25 cellular contexts compared by ENCODE assay signal in the genomic region with DNA sequence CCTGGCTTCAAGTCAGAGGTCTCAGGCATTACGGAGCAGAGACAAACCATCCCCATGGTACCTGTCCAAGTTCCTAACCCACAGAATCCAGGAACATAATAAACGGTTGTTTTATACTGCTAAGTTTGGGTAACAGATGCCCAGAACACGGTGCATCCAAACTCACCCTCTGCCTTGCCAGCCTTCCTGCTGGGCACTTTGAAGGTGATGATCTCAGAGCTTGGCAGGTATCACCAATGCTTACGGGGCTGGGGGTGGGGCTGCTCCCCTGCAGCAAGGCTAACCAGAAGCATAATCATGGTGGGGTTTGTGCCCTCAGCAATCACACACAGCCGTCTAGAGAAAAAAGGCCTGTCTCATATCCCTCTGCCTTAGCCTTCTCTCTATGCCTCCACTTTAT. TPM values are rescaled to one million over a fixed set of nuclear protein-coding genes. Genes with fewer than 3 reads are reported as not detected.
DNase-seq lines count a peak whose midpoint lies in the region; ATAC-seq, FAIRE-seq and TF ChIP-seq lines count a peak whose summit lies in the region.
"Had no signal": no experiment of that assay in that cellular context is flagged by ENCODE, and none has a peak within 500 bp of the region (broad histone marks: within the 10 kb centered on the region; RNA-seq: fewer than 3 reads in every experiment).

No MANE protein-coding gene starts in this region.

- no peak for DNase-seq in heart left ventricle
- no peak for DNase-seq in Right ventricle myocardium superior
- peak; percentile 91 for DNase-seq in cerebellar cortex (ENCODE audit: low spot score)
- DNase-seq in mesenchymal stem cell = no peak
- no peak for DNase-seq in type B pancreatic cell (ENCODE audit: extremely low spot score, unreplicated experiment)
- DNase-seq in pancreas = no peak
- DNase-seq: activated CD4-positive, alpha-beta T cell treated with anti-CD3 and anti-CD28 coated beads, Interleukin-2, amount 10 ng/mL, durations not matched to agents 24 days and 14 days; activated naive CD8-positive, alpha-beta T cell treated with anti-CD3 and anti-CD28 coated beads for 36 hours; BE2C; body of pancreas; COR-L47; DND-41; hippocampal formation; NCI-H1417 treated with DMSO at 0.1 percent for 48 hours; NK-92 treated with Interleukin-12 subunit alpha and Interleukin-12 subunit beta, amount 100 ng/mL, for 24 hours; nucleus accumbens; stimulated activated CD4-positive, alpha-beta T cell treated with anti-CD3 and anti-CD28 coated beads, Interleukin-4, amount 100 ng/mL, for 4 hours; T-helper 2 cell had no signal

- intact Hi-C loops in heart left ventricle (cut with DNase I) = loop anchor here in 2 of 10 donors (5.0 kb wide), 2 partner anchors 36 to 139 kb away; partner anchors contain the start of gene USP47 (in 1 of the 2)
- intact Hi-C loops in Right ventricle myocardium superior (cut with DNase I) = no loop called here
- intact Hi-C loops in pancreas (cut with DNase I) = no loop called here

- peaks cover 21% of the 10 kb centered on the region for H3K79me1 ChIP-seq in mesenchymal stem cell (replicated peaks; ENCODE audit: low read length, poor library complexity, severe bottlenecking)

- H2AFZ ChIP-seq in mesenchymal stem cell (ENCODE audit: low read depth, low read length) = no peak overlapping the region

- H3K14ac ChIP-seq in mesenchymal stem cell (ENCODE audit: low read length in 2 of 2) = peak overlapping the region in 1 of 2 experiments; percentile 2

- H3K36me3 Mint-ChIP-seq in type B pancreatic cell = peaks cover 6% of the 10 kb centered on the region
- H3K36me3 Mint-ChIP-seq: activated naive CD8-positive, alpha-beta T cell treated with anti-CD3 and anti-CD28 coated beads for 36 hours had no signal

- no peak overlapping the region for H2BK5ac ChIP-seq in mesenchymal stem cell (ENCODE audit: low read depth, low read length, poor library complexity, severe bottlenecking)

- H3K9me3 ChIP-seq in heart left ventricle = peaks cover 0 to 5% (median 0%) of the 10 kb centered on the region in 12 donors
- peaks cover 4% of the 10 kb centered on the region for H3K9me3 ChIP-seq in mesenchymal stem cell (ENCODE audit: control insufficient read depth, low read length)
- H3K9me3 ChIP-seq in pancreas = no peaks in the 10 kb centered on the region
- H3K9me3 ChIP-seq: A549, BE2C, body of pancreas had no signal

- 58 to 68% (median 63%) methylated on average over 5 of the region's 5 CpGs for WGBS in heart left ventricle, 4 donors
- 98% methylated on average over 5 of the region's 5 CpGs for WGBS in mesenchymal stem cell
- 75 to 76% methylated on average over 5 of the region's 5 CpGs for WGBS in pancreas, 2 donors

- no peak overlapping the region for H2BK15ac ChIP-seq in mesenchymal stem cell (ENCODE audit: low read depth, poor library complexity, severe bottlenecking)

- TF ChIP-seq CTCF in heart left ventricle (IDR thresholded peaks at IDR 0.05) = no peak
- TF ChIP-seq CTCF in type B pancreatic cell (conservative IDR thresholded peaks at IDR 0.05) = no peak
- TF ChIP-seq CTCF in pancreas (IDR thresholded peaks at IDR 0.05) = no peak

- no peak for FAIRE-seq in pancreas (lab: Jason Lieb, UNC)
- FAIRE-seq: A549, GM12891, urothelium cell line had no signal

- ATAC-seq in heart left ventricle = no peak
- ATAC-seq in Right ventricle myocardium superior (ENCODE audit: poor library complexity) = no peak
- ATAC-seq in HG03469 (IDR thresholded peaks at IDR 0.05; ENCODE audit: unreplicated experiment) = no peak
- ATAC-seq in HG03280 (IDR thresholded peaks at IDR 0.05; ENCODE audit: unreplicated experiment) = no peak
- no peak for ATAC-seq in pancreas
- ATAC-seq: A549; activated T-helper 17 cell treated with anti-CD3 and anti-CD28 coated beads, Interleukin-2, amount 50 U/mL, for 72 hours; body of pancreas had no signal

- peaks cover 17% of the 10 kb centered on the region for H3K4me1 Mint-ChIP-seq in type B pancreatic cell (ENCODE audit: unreplicated experiment)
- H3K4me1 Mint-ChIP-seq: activated CD4-positive, alpha-beta T cell treated with anti-CD3 and anti-CD28 coated beads, Interleukin-2, amount 10 ng/mL, durations not matched to agents 24 days and 14 days; activated naive CD8-positive, alpha-beta T cell treated with anti-CD3 and anti-CD28 coated beads for 36 hours; activated T-helper 17 cell treated with anti-CD3 and anti-CD28 coated beads, Interleukin-2, amount 50 U/mL, for 72 hours had no signal

- peak overlapping the region in 1 of 2 experiments; percentile 34 for H2BK12ac ChIP-seq in mesenchymal stem cell (ENCODE audit: low read length in 2 of 2)

- H4K8ac ChIP-seq in mesenchymal stem cell (ENCODE audit: low read length) = peak overlapping the region; percentile 20

- no peak for TF ChIP-seq POLR2A in heart left ventricle (IDR thresholded peaks at IDR 0.05)

- H3K27me3 ChIP-seq in heart left ventricle (no peaks in the 10 kb centered on the region), mesenchymal stem cell (ENCODE audit: control insufficient read depth in 1 of 2, insufficient read depth in 1 of 2, low read length in 2 of 2) (no peaks in the 10 kb centered on the region), pancreas (no peaks in the 10 kb centered on the region)
- H3K27me3 ChIP-seq: BE2C, body of pancreas had no signal

- H3K4me3 ChIP-seq in heart left ventricle (no peak overlapping the region), mesenchymal stem cell (ENCODE audit: insufficient read depth in 1 of 2, low read depth in 1 of 2, low read length in 2 of 2) (no peak overlapping the region), pancreas (no peak overlapping the region)
- H3K4me3 ChIP-seq: A549, body of pancreas had no signal

- H3K36me3 ChIP-seq in heart left ventricle = no peaks in the 10 kb centered on the region
- H3K36me3 ChIP-seq in mesenchymal stem cell (ENCODE audit: control insufficient read depth in 1 of 2, insufficient read depth in 2 of 2, low read depth in 1 of 2, low read length in 2 of 2) = peaks cover 0 to 32% of the 10 kb centered on the region in 2 experiments
- no peaks in the 10 kb centered on the region for H3K36me3 ChIP-seq in pancreas
- H3K36me3 ChIP-seq: BE2C had no signal

- no peaks in the 10 kb centered on the region for H3K27me3 Mint-ChIP-seq in type B pancreatic cell
- H3K27me3 Mint-ChIP-seq: activated T-helper 17 cell treated with anti-CD3 and anti-CD28 coated beads, Interleukin-2, amount 50 U/mL, for 72 hours; stimulated activated naive CD8-positive, alpha-beta T cell treated with anti-CD3 and anti-CD28 coated beads, Interleukin-15, Interleukin-2, amounts not matched to agents 100 ng/mL and 50 ng/mL, for 24 hours had no signal

- no peak overlapping the region for H3K4me3 Mint-ChIP-seq in type B pancreatic cell
- H3K4me3 Mint-ChIP-seq: activated CD4-positive, alpha-beta T cell treated with anti-CD3 and anti-CD28 coated beads, Interleukin-2, amount 10 ng/mL, durations not matched to agents 24 days and 14 days; activated naive CD8-positive, alpha-beta T cell treated with anti-CD3 and anti-CD28 coated beads for 36 hours; activated T-helper 17 cell treated with anti-CD3 and anti-CD28 coated beads, Interleukin-2, amount 50 U/mL, for 72 hours; stimulated activated naive CD8-positive, alpha-beta T cell treated with anti-CD3 and anti-CD28 coated beads, Interleukin-15, Interleukin-2, amounts not matched to agents 100 ng/mL and 50 ng/mL, for 24 hours had no signal

- H3K27ac ChIP-seq in heart left ventricle (peak overlapping the region; percentile 73 to 97 (median 88)), mesenchymal stem cell (ENCODE audit: low read length, poor library complexity, severe bottlenecking) (peak overlapping the region; percentile 1), pancreas (no peak overlapping the region)
- H3K27ac ChIP-seq: body of pancreas had no signal

- H3K27ac Mint-ChIP-seq in type B pancreatic cell = peak overlapping the region; percentile 98
- H3K27ac Mint-ChIP-seq: activated CD4-positive, alpha-beta T cell treated with anti-CD3 and anti-CD28 coated beads, Interleukin-2, amount 10 ng/mL, durations not matched to agents 24 days and 14 days; activated naive CD8-positive, alpha-beta T cell treated with anti-CD3 and anti-CD28 coated beads for 36 hours; activated T-helper 17 cell treated with anti-CD3 and anti-CD28 coated beads, Interleukin-2, amount 50 U/mL, for 72 hours; stimulated activated naive CD8-positive, alpha-beta T cell treated with anti-CD3 and anti-CD28 coated beads, Interleukin-15, Interleukin-2, amounts not matched to agents 100 ng/mL and 50 ng/mL, for 24 hours had no signal

- H3K18ac ChIP-seq in mesenchymal stem cell (ENCODE audit: low read depth in 1 of 2, low read length in 2 of 2) = peak overlapping the region in 1 of 2 experiments; percentile 69

- H3K9ac ChIP-seq in mesenchymal stem cell (ENCODE audit: low read length) = no peak overlapping the region

- no peak overlapping the region for H3K4ac ChIP-seq in mesenchymal stem cell (ENCODE audit: low read depth in 1 of 2, low read length in 2 of 2)

- no peak overlapping the region for H3K23ac ChIP-seq in mesenchymal stem cell (ENCODE audit: low read length in 2 of 2)

- H4K91ac ChIP-seq in mesenchymal stem cell (ENCODE audit: low read length) = no peak overlapping the region

- peak overlapping the region; percentile 0 for H2AK5ac ChIP-seq in mesenchymal stem cell (ENCODE audit: low read length, severe bottlenecking)

- H2BK120ac ChIP-seq in mesenchymal stem cell (ENCODE audit: low read depth, low read length) = no peak overlapping the region

- H3K9me3 Mint-ChIP-seq in type B pancreatic cell = no peaks in the 10 kb centered on the region
- H3K9me3 Mint-ChIP-seq: activated CD4-positive, alpha-beta T cell treated with anti-CD3 and anti-CD28 coated beads, Interleukin-2, amount 10 ng/mL, durations not matched to agents 24 days and 14 days; activated naive CD8-positive, alpha-beta T cell treated with anti-CD3 and anti-CD28 coated beads for 36 hours; activated T-helper 17 cell treated with anti-CD3 and anti-CD28 coated beads, Interleukin-2, amount 50 U/mL, for 72 hours; stimulated activated naive CD8-positive, alpha-beta T cell treated with anti-CD3 and anti-CD28 coated beads, Interleukin-15, Interleukin-2, amounts not matched to agents 100 ng/mL and 50 ng/mL, for 24 hours had no signal

- H3K4me1 ChIP-seq in heart left ventricle (peaks cover 28 to 97% (median 83%) of the 10 kb centered on the region in 12 donors), mesenchymal stem cell (ENCODE audit: control insufficient read depth, insufficient read depth, low read depth, low read length) (peaks cover 44% of the 10 kb centered on the region), pancreas (peaks cover 0 to 5% (median 0%) of the 10 kb centered on the region in 3 donors)

- no peak overlapping the region for H3K4me2 ChIP-seq in mesenchymal stem cell (ENCODE audit: low read length, poor library complexity, severe bottlenecking)
- H3K4me2 ChIP-seq: A549 had no signal

RNA-seq across cellular contexts. Expression of gene DKK3, which starts 27.1 kb away (rescaled TPM):
- total RNA-seq in heart left ventricle = 100 to 1,000 TPM; 405 to 851 (median 724) TPM
- 100 to 1,000 TPM; 117 to 396 TPM for polyA plus RNA-seq in heart left ventricle
- 520 TPM for total RNA-seq in Right ventricle myocardium superior
- polyA plus RNA-seq in mesenchymal stem cell (2013, experiment 1 of 2) = 686 TPM
- 701 TPM for polyA plus RNA-seq in mesenchymal stem cell (2013, experiment 2 of 2)
- total RNA-seq in type B pancreatic cell (ENCODE audit: low replicate concordance) = 9.9 and 36.3 TPM in 2 replicates
- 10 to 100 TPM in 1 of 6 donors, 1 to 10 TPM in 5; 3.9 to 10.5 (median 5.8) TPM for total RNA-seq in pancreas
- 1 to 10 TPM; 2.7 to 9.1 TPM for polyA plus RNA-seq in pancreas
- total RNA-seq: activated CD4-positive, alpha-beta T cell treated with anti-CD3 and anti-CD28 coated beads, Interleukin-2, amount 10 ng/mL, durations not matched to agents 24 days and 14 days; activated T-helper 17 cell treated with anti-CD3 and anti-CD28 coated beads, Interleukin-2, amount 50 U/mL, for 72 hours had no signal

Comparison
In these comparisons a context has a peak if more than half of its experiments do, and no peak if none do; other contexts are left out.
1. H3K27ac ChIP-seq: peak in heart left ventricle (12 of 12) and mesenchymal stem cell (single experiment); none in pancreas (0 of 4).
2. RNA of gene DKK3, which starts 27.1 kb away (total RNA-seq): 405 to 851 TPM in heart left ventricle and 520 TPM in Right ventricle myocardium superior (single experiment); 9.9 to 36.3 TPM in type B pancreatic cell and 3.9 to 10.5 TPM in pancreas; every median in the first group is over 10 times any median in the second.